Comparison of ENCODE assay signal across 1 cellular context in the genomic region with DNA sequence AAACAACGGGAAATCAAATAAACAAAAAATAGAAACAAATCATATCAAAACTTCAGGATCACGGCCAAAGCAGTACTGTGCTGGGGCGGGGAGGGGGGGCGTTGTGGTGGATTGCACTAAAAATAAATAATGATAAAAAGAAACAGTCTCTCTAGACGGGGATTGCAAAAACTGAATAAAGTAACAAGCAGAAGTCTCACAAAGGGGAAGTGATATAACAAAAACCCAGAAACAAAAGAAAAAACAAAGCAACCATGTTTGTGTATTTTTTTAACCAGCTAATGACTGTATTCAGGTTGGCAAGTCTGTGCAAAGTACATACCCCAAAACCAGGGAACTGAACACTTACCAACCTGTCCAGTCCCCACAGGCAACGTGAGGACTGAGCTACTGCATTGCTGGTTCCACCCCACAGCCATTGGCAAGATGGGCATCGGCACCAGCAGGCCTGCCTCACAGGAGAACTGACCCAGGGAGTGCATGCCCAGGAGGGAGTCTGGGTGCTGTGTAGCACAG.
TF ChIP-seq lines count a peak whose summit lies in the region.

No MANE protein-coding gene starts in this region.

TF ChIP-seq in GM12878, 131 proteins besides CTCF, POLR2A, EP300 and RAD21 (continued from another document):
- TF ChIP-seq NFIC (IDR thresholded peaks at IDR 0.05; ENCODE audit: low read depth, low read length): 0 out of 2 replicates have a peak, but pooled peaks have one; percentile 23
- 0 out of 2 replicates have a peak, but pooled peaks have one; percentile 27 for TF ChIP-seq MEF2A (IDR thresholded peaks at IDR 0.05; ENCODE audit: insufficient read depth, low read depth, low read length)
- TF ChIP-seq MTA2 (IDR thresholded peaks at IDR 0.05; ENCODE audit: low read depth): peak; percentile 22; the same call in 1 of the 2 replicates
